Comparison of ENCODE assay signal across 23 cellular contexts in the genomic region with DNA sequence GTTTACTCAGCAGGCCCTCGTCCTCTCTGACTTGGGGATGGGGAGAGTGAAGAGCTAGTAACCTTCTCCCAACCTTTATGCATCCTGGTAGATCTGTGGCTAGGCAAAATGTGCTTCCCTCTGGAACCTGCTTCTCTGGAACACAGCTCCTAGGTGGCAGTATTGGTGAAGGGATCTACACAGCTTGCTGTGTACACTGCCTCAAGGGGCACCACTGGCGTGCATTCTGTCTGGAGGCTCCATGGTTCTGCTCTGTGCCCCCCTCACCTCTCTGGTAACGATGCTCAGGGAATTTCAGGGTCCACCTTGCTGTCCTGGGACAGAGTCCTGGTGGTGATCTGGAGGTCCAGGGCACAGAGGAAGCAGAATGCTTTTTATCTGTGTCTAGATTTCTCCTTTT. TPM values are rescaled to one million over a fixed set of nuclear protein-coding genes. Genes with fewer than 3 reads are reported as not detected.
DNase-seq lines count a peak whose midpoint lies in the region; ATAC-seq and TF ChIP-seq lines count a peak whose summit lies in the region.
"Had no signal": no experiment of that assay in that cellular context is flagged by ENCODE, and none has a peak within 500 bp of the region (broad histone marks: within the 10 kb centered on the region; RNA-seq: fewer than 3 reads in every experiment).

No MANE protein-coding gene starts in this region.

- WGBS in SK-N-SH (ENCODE audit: low lambda C conversion rate) = 31% methylated on average over 3 of the region's 3 CpGs

- no peak; the same call in 2 of the 3 replicates for ATAC-seq in SK-N-SH treated with all-trans-retinoic acid at 6 μM for 48 hours
- no peak for ATAC-seq in GM21360 (IDR thresholded peaks at IDR 0.05; ENCODE audit: unreplicated experiment)
- ATAC-seq in WTC11 = no peak
- ATAC-seq: pancreas, upper lobe of right lung had no signal

- H3K4me1 Mint-ChIP-seq in neural progenitor cell = peaks cover 6% of the 10 kb centered on the region
- H3K4me1 Mint-ChIP-seq in WTC11 = peaks cover 8% of the 10 kb centered on the region
- H3K4me1 Mint-ChIP-seq: CD4-positive, alpha-beta memory T cell had no signal

- DNase-seq in SK-N-SH = no peak
- peak; percentile 9 for DNase-seq in HuH-7 (ENCODE audit: low spot score)
- peak; percentile 21 for DNase-seq in SW480 (ENCODE audit: low spot score)
- no peak for DNase-seq in neural progenitor cell (ENCODE audit: low spot score)
- DNase-seq in dorsolateral prefrontal cortex = no peak
- no peak for DNase-seq in WTC11 (ENCODE audit: low spot score)
- DNase-seq: activated CD4-positive, alpha-beta T cell treated with anti-CD3 and anti-CD28 coated beads for 48 hours; activated CD8-positive, alpha-beta memory T cell treated with anti-CD3 and anti-CD28 coated beads, Interleukin-2, amount 50 U/mL, for 4 hours; activated gamma-delta T cell treated with Interleukin-2 at 50 U/mL for 16 hours; CD4-positive, alpha-beta memory T cell; central memory CD4-positive, alpha-beta T cell; effector CD8-positive, alpha-beta T cell; kidney; naive B cell; NCI-H187; pancreas; Peyer's patch; stimulated activated CD4-positive, alpha-beta T cell treated with anti-CD3 and anti-CD28 coated beads, Interleukin-2, amount 100 ng/mL, for 48 hours; upper lobe of right lung had no signal

- H3K27ac ChIP-seq in SK-N-SH (ENCODE audit: low read depth in 2 of 2, low read length in 1 of 2) (no peak overlapping the region), neural progenitor cell (no peak overlapping the region), dorsolateral prefrontal cortex (no peak overlapping the region)
- H3K27ac ChIP-seq: pancreas, Peyer's patch, upper lobe of right lung had no signal

- no peak overlapping the region for H3K4me3 ChIP-seq in SK-N-SH (ENCODE audit: low read depth in 2 of 2, low read length in 1 of 2)
- H3K4me3 ChIP-seq in neural progenitor cell = no peak overlapping the region
- no peak overlapping the region for H3K4me3 ChIP-seq in dorsolateral prefrontal cortex
- H3K4me3 ChIP-seq: pancreas, Peyer's patch, upper lobe of right lung had no signal

- H3K9me2 ChIP-seq in SK-N-SH = no peaks in the 10 kb centered on the region

- H3K4me1 ChIP-seq in SK-N-SH (ENCODE audit: control insufficient read depth in 1 of 2, insufficient read depth in 2 of 2, low read depth in 1 of 2, low read length in 1 of 2) = peaks cover 0 to 9% of the 10 kb centered on the region in 2 experiments; a peak in 1 of 4 replicates
- H3K4me1 ChIP-seq in neural progenitor cell = peaks cover 6% of the 10 kb centered on the region
- H3K4me1 ChIP-seq: pancreas, Peyer's patch, upper lobe of right lung had no signal

- peaks cover 5% of the 10 kb centered on the region for H3K27me3 Mint-ChIP-seq in neural progenitor cell (ENCODE audit: insufficient read depth, low read depth)
- H3K27me3 Mint-ChIP-seq in WTC11 (ENCODE audit: low read depth) = no peaks in the 10 kb centered on the region

- H2AFZ ChIP-seq in SK-N-SH (ENCODE audit: low read depth) = no peak overlapping the region
- H2AFZ ChIP-seq in neural progenitor cell (replicated peaks) = peak overlapping the region; percentile 29

- H3K27me3 ChIP-seq in SK-N-SH (ENCODE audit: insufficient read depth) (peaks cover 5% of the 10 kb centered on the region; the same call in 1 of the 2 replicates), neural progenitor cell (no peaks in the 10 kb centered on the region), dorsolateral prefrontal cortex (peaks cover 0 to 6% (median 0%) of the 10 kb centered on the region in 45 donors)
- H3K27me3 ChIP-seq: pancreas, Peyer's patch had no signal

- H3K36me3 ChIP-seq in SK-N-SH (replicated peaks in 1 of 2; ENCODE audit: control insufficient read depth in 1 of 2, insufficient read depth in 2 of 2, low read length in 1 of 2) = no peaks in the 10 kb centered on the region
- no peaks in the 10 kb centered on the region for H3K36me3 ChIP-seq in neural progenitor cell
- H3K36me3 ChIP-seq: pancreas, Peyer's patch, upper lobe of right lung had no signal

- H3K36me3 Mint-ChIP-seq in neural progenitor cell (no peaks in the 10 kb centered on the region), WTC11 (no peaks in the 10 kb centered on the region)
- H3K36me3 Mint-ChIP-seq: CD4-positive, alpha-beta memory T cell; naive B cell had no signal

- H4K20me1 ChIP-seq in SK-N-SH (ENCODE audit: insufficient read depth) (no peaks in the 10 kb centered on the region), neural progenitor cell (ENCODE audit: low read depth) (no peaks in the 10 kb centered on the region)

- CTCF ChIA-PET in SK-N-SH (lab: Yijun Ruan, JAX) = interaction anchor here (1.6 to 2.0 kb wide), 2 partner anchors 143 to 145 kb away, joined by 3 to 8 read pairs; no protein-coding TSS in a partner anchor
- CTCF ChIA-PET in WTC11 (lab: Charles Lee) = interaction anchor here (0.6 to 3.2 kb wide), 9 partner anchors 13 to 145 kb away, joined by 3 to 43 read pairs (median 3); no protein-coding TSS in a partner anchor

- H3K4me2 ChIP-seq in SK-N-SH (no peak overlapping the region), neural progenitor cell (no peak overlapping the region)

- H3K79me2 ChIP-seq in SK-N-SH (ENCODE audit: insufficient read depth) (no peaks in the 10 kb centered on the region), neural progenitor cell (ENCODE audit: low read depth) (no peaks in the 10 kb centered on the region)

- H3K9ac ChIP-seq in SK-N-SH (no peak overlapping the region), neural progenitor cell (no peak overlapping the region)

- no peak for TF ChIP-seq EP300 in SK-N-SH (IDR thresholded peaks at IDR 0.05; ENCODE audit: borderline replicate concordance in 1 of 2, low read depth in 1 of 2, low read length in 1 of 2)

- H3K27ac Mint-ChIP-seq in neural progenitor cell (no peak overlapping the region), WTC11 (no peak overlapping the region)
- H3K27ac Mint-ChIP-seq: CD4-positive, alpha-beta memory T cell; naive B cell had no signal

- no peaks in the 10 kb centered on the region for H3K9me3 Mint-ChIP-seq in neural progenitor cell
- no peaks in the 10 kb centered on the region for H3K9me3 Mint-ChIP-seq in WTC11
- H3K9me3 Mint-ChIP-seq: naive B cell had no signal

- no peak for TF ChIP-seq RAD21 in SK-N-SH (IDR thresholded peaks at IDR 0.05; ENCODE audit: low read length)

- TF ChIP-seq CTCF in SK-N-SH (IDR thresholded peaks at IDR 0.05) (0 out of 2 replicates have a peak, but pooled peaks have one; percentile 11), neural progenitor cell (IDR thresholded peaks at IDR 0.05) (no peak), dorsolateral prefrontal cortex (IDR thresholded peaks at IDR 0.05 in 54 of 56, conservative IDR thresholded peaks at IDR 0.05 in 2 of 56; ENCODE audit: low read depth in 1 of 56, partially characterized antibody in 56 of 56) (peak in 7 of 56 donors; percentile 10 to 30 (median 16)), WTC11 (IDR thresholded peaks at IDR 0.05) (no peak)

- intact Hi-C loops in dorsolateral prefrontal cortex (cut with DNase I) = no loop called here

- H3F3A ChIP-seq in SK-N-SH (replicated peaks; ENCODE audit: insufficient read depth) = peaks cover 5% of the 10 kb centered on the region
- no peaks in the 10 kb centered on the region for H3F3A ChIP-seq in neural progenitor cell (ENCODE audit: low read depth)

- POLR2A ChIA-PET in SK-N-SH (lab: Yijun Ruan, JAX) (no interaction called here), WTC11 (lab: Charles Lee) (no interaction called here)

- H3K9me3 ChIP-seq in SK-N-SH (no peaks in the 10 kb centered on the region), neural progenitor cell (ENCODE audit: low read depth) (no peaks in the 10 kb centered on the region)
- H3K9me3 ChIP-seq: pancreas, Peyer's patch, upper lobe of right lung had no signal

- H3K4me3 Mint-ChIP-seq in neural progenitor cell (no peak overlapping the region), WTC11 (no peak overlapping the region)
- H3K4me3 Mint-ChIP-seq: CD4-positive, alpha-beta memory T cell; naive B cell had no signal

TF ChIP-seq in SK-N-SH treated with all-trans-retinoic acid at 6 μM for 48 hours, 23 proteins besides CTCF, POLR2A, EP300 and RAD21:
- no peak for TF ChIP-seq SNAI2 (CRISPR knock-in tag; IDR thresholded peaks at IDR 0.05)

TF ChIP-seq in WTC11, 78 proteins besides CTCF, POLR2A, EP300 and RAD21 (continues in another document):
- TF ChIP-seq, protein P1, sequence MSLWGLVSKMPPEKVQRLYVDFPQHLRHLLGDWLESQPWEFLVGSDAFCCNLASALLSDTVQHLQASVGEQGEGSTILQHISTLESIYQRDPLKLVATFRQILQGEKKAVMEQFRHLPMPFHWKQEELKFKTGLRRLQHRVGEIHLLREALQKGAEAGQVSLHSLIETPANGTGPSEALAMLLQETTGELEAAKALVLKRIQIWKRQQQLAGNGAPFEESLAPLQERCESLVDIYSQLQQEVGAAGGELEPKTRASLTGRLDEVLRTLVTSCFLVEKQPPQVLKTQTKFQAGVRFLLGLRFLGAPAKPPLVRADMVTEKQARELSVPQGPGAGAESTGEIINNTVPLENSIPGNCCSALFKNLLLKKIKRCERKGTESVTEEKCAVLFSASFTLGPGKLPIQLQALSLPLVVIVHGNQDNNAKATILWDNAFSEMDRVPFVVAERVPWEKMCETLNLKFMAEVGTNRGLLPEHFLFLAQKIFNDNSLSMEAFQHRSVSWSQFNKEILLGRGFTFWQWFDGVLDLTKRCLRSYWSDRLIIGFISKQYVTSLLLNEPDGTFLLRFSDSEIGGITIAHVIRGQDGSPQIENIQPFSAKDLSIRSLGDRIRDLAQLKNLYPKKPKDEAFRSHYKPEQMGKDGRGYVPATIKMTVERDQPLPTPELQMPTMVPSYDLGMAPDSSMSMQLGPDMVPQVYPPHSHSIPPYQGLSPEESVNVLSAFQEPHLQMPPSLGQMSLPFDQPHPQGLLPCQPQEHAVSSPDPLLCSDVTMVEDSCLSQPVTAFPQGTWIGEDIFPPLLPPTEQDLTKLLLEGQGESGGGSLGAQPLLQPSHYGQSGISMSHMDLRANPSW (CRISPR knock-in tag; conservative IDR thresholded peaks at IDR 0.05; ENCODE audit: low read depth) = no peak

RNA-seq across cellular contexts. Expression of a gene that starts 43.5 kb away (rescaled TPM):
- polyA plus RNA-seq in SK-N-SH (2012; rRNA removed) = not detected in 2 replicates
- polyA plus RNA-seq in SK-N-SH (2012; cell fraction: cytosol; rRNA removed) = not detected in 2 replicates
- not detected in 2 replicates for polyA plus RNA-seq in SK-N-SH (2012; cell fraction: nucleus; rRNA removed)
- total RNA-seq in neural progenitor cell (ENCODE audit: low replicate concordance) (0.19 and 1.1 TPM in 2 replicates), dorsolateral prefrontal cortex (10 to 100 TPM in 5 of 120 experiments, 1 to 10 TPM in 115; 1.5 to 10.9 (median 5.5) TPM), WTC11 (2021) (0.14 to 0.23 TPM (median 0.22 TPM) in 3 replicates)
- total RNA-seq: CD4-positive, alpha-beta memory T cell; LHCN-M2; lung microvascular endothelial cell had no signal
- polyA plus RNA-seq: CD4-positive, alpha-beta memory T cell had no signal

Comparison
In these comparisons a context has a peak if more than half of its experiments do, and no peak if none do; other contexts are left out.
1. DNase-seq: peak in HuH-7 (single experiment) and SW480 (single experiment); none in SK-N-SH (single experiment), neural progenitor cell (single experiment), dorsolateral prefrontal cortex (0 of 10) and WTC11 (single experiment).